Comparison of ENCODE assay signal across 1 cellular context in the genomic region with DNA sequence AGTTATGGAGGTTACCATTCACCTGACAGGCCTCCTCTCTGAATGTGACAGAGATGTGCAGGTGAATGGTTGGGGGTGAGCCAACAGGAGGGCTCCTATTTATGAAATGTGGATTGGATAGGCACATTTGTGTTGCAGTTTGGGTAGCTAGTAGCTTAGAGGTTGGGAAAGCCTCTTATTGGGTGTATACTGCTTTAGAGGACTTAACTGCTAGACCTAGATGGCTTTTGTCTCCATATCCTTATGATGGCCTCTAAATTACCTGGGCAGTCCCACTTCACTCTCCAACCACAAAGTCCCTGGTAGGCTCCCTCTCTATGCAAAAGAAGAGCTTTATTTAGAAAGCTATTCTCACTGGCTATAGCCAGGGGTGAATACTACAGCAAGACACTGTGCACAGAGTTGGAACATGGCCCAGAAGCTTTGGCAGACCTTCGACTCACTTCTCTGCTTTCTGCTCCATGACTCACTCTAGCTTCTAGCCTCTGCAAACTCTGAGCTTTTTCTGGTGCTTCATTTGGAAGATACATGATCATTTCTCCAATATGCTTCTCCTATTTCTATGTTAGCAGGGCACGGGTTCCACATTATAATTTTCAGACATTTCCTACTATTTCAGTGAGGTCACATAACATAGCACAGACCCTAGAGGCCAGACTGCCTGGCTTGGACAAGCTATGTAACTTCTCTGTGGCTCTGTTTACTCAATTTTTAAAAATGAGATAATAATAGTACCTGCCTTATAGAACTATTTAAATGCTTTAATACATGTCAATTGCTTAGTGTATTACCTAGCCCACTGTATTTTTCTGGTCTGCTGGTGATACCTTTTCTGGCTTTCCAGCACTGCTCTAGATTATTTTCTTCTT.
TF ChIP-seq lines count a peak whose summit lies in the region.

No MANE protein-coding gene starts in this region.

TF ChIP-seq in SK-N-SH treated with all-trans-retinoic acid at 6 μM for 48 hours, 23 proteins besides CTCF, POLR2A, EP300 and RAD21 (continued from another document):
- TF ChIP-seq, protein P1, sequence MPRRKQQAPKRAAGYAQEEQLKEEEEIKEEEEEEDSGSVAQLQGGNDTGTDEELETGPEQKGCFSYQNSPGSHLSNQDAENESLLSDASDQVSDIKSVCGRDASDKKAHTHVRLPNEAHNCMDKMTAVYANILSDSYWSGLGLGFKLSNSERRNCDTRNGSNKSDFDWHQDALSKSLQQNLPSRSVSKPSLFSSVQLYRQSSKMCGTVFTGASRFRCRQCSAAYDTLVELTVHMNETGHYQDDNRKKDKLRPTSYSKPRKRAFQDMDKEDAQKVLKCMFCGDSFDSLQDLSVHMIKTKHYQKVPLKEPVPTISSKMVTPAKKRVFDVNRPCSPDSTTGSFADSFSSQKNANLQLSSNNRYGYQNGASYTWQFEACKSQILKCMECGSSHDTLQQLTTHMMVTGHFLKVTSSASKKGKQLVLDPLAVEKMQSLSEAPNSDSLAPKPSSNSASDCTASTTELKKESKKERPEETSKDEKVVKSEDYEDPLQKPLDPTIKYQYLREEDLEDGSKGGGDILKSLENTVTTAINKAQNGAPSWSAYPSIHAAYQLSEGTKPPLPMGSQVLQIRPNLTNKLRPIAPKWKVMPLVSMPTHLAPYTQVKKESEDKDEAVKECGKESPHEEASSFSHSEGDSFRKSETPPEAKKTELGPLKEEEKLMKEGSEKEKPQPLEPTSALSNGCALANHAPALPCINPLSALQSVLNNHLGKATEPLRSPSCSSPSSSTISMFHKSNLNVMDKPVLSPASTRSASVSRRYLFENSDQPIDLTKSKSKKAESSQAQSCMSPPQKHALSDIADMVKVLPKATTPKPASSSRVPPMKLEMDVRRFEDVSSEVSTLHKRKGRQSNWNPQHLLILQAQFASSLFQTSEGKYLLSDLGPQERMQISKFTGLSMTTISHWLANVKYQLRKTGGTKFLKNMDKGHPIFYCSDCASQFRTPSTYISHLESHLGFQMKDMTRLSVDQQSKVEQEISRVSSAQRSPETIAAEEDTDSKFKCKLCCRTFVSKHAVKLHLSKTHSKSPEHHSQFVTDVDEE (CRISPR knock-in tag; IDR thresholded peaks at IDR 0.05), result no peak
- TF ChIP-seq ISL1 (CRISPR knock-in tag; IDR thresholded peaks at IDR 0.05) (no peak), TOX (CRISPR knock-in tag; IDR thresholded peaks at IDR 0.05; ENCODE audit: borderline replicate concordance) (no peak), PPARA (CRISPR knock-in tag; IDR thresholded peaks at IDR 0.05; ENCODE audit: borderline replicate concordance) (no peak), TCF4 (CRISPR knock-in tag; IDR thresholded peaks at IDR 0.05; ENCODE audit: borderline replicate concordance) (no peak), SNAI2 (CRISPR knock-in tag; IDR thresholded peaks at IDR 0.05) (no peak), ZNF565 (CRISPR knock-in tag; conservative IDR thresholded peaks at IDR 0.05; ENCODE audit: low read depth) (no peak)
- TF ChIP-seq, protein P2, sequence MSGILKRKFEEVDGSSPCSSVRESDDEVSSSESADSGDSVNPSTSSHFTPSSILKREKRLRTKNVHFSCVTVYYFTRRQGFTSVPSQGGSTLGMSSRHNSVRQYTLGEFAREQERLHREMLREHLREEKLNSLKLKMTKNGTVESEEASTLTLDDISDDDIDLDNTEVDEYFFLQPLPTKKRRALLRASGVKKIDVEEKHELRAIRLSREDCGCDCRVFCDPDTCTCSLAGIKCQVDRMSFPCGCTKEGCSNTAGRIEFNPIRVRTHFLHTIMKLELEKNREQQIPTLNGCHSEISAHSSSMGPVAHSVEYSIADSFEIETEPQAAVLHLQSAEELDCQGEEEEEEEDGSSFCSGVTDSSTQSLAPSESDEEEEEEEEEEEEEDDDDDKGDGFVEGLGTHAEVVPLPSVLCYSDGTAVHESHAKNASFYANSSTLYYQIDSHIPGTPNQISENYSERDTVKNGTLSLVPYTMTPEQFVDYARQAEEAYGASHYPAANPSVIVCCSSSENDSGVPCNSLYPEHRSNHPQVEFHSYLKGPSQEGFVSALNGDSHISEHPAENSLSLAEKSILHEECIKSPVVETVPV (CRISPR knock-in tag; IDR thresholded peaks at IDR 0.05), result no peak
- TF ChIP-seq, protein P3, sequence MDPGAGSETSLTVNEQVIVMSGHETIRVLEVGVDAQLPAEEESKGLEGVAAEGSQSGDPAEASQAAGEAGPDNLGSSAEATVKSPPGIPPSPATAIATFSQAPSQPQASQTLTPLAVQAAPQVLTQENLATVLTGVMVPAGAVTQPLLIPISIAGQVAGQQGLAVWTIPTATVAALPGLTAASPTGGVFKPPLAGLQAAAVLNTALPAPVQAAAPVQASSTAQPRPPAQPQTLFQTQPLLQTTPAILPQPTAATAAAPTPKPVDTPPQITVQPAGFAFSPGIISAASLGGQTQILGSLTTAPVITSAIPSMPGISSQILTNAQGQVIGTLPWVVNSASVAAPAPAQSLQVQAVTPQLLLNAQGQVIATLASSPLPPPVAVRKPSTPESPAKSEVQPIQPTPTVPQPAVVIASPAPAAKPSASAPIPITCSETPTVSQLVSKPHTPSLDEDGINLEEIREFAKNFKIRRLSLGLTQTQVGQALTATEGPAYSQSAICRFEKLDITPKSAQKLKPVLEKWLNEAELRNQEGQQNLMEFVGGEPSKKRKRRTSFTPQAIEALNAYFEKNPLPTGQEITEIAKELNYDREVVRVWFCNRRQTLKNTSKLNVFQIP (CRISPR knock-in tag; IDR thresholded peaks at IDR 0.05; ENCODE audit: borderline replicate concordance, low read depth), result no peak
